Comparison of ENCODE assay signal across 1 cellular context in genomic region chr12:2034633-2035420, GRCh38.
TF ChIP-seq lines count a peak whose summit lies in the region.

No MANE protein-coding gene starts in this region.

TF ChIP-seq in HepG2, 621 proteins besides CTCF, POLR2A, EP300 and RAD21 (continued from another document and continues in another):
- no peak for TF ChIP-seq ZUFSP (CRISPR knock-in tag; IDR thresholded peaks at IDR 0.05; ENCODE audit: borderline replicate concordance)
- no peak for TF ChIP-seq HNF4A (CRISPR knock-in tag; IDR thresholded peaks at IDR 0.05)
- no peak for TF ChIP-seq SP2 (CRISPR knock-in tag; IDR thresholded peaks at IDR 0.05)
- TF ChIP-seq PAXIP1 (CRISPR knock-in tag; conservative IDR thresholded peaks at IDR 0.05): no peak
- no peak for TF ChIP-seq NR2C2 (CRISPR knock-in tag; IDR thresholded peaks at IDR 0.05; ENCODE audit: borderline replicate concordance)
- no peak for TF ChIP-seq ZNF713 (CRISPR knock-in tag; IDR thresholded peaks at IDR 0.05)
- TF ChIP-seq ATF5 (CRISPR knock-in tag; IDR thresholded peaks at IDR 0.05; ENCODE audit: low read depth): no peak
- no peak; the same call in 1 of the 2 replicates for TF ChIP-seq FOXM1 (CRISPR knock-in tag; IDR thresholded peaks at IDR 0.05)
- TF ChIP-seq DBP (CRISPR knock-in tag; IDR thresholded peaks at IDR 0.05; ENCODE audit: not compliant biosample characterization): peak; percentile 29
- no peak for TF ChIP-seq NFRKB (IDR thresholded peaks at IDR 0.05)
- no peak for TF ChIP-seq HOXA7 (CRISPR knock-in tag; IDR thresholded peaks at IDR 0.05)
- 0 out of 2 replicates have a peak, but pooled peaks have one; percentile 58 for TF ChIP-seq ZNF619 (CRISPR knock-in tag; IDR thresholded peaks at IDR 0.05)
- no peak for TF ChIP-seq CENPX (CRISPR knock-in tag; IDR thresholded peaks at IDR 0.05)
- no peak for TF ChIP-seq ZNF10 (CRISPR knock-in tag; IDR thresholded peaks at IDR 0.05; ENCODE audit: borderline replicate concordance, low read depth)
- TF ChIP-seq MAFF (IDR thresholded peaks at IDR 0.05; ENCODE audit: low read depth, low read length): no peak
- TF ChIP-seq ZNF724P (CRISPR knock-in tag; IDR thresholded peaks at IDR 0.05; ENCODE audit: borderline replicate concordance): no peak
- no peak for TF ChIP-seq DR1 (CRISPR knock-in tag; IDR thresholded peaks at IDR 0.05)
- no peak for TF ChIP-seq ZBTB21 (CRISPR knock-in tag; IDR thresholded peaks at IDR 0.05)
- no peak for TF ChIP-seq PRDM15 (CRISPR knock-in tag; IDR thresholded peaks at IDR 0.05)
- TF ChIP-seq MXD4 (CRISPR knock-in tag; IDR thresholded peaks at IDR 0.05): no peak
- TF ChIP-seq HNF4G (IDR thresholded peaks at IDR 0.05; ENCODE audit: borderline replicate concordance, low read depth, low read length): no peak
- no peak; the same call in 1 of the 2 replicates for TF ChIP-seq HNF4G (CRISPR knock-in tag; IDR thresholded peaks at IDR 0.05; ENCODE audit: borderline replicate concordance, low read depth)
- TF ChIP-seq ATF7 (IDR thresholded peaks at IDR 0.05): no peak
- no peak for TF ChIP-seq ATF7 (CRISPR knock-in tag; IDR thresholded peaks at IDR 0.05)
- peak; percentile 68 for TF ChIP-seq ZFY (CRISPR knock-in tag; IDR thresholded peaks at IDR 0.05)
- TF ChIP-seq MAF1 (CRISPR knock-in tag; IDR thresholded peaks at IDR 0.05; ENCODE audit: borderline replicate concordance): no peak
- TF ChIP-seq RFX5 (IDR thresholded peaks at IDR 0.05; ENCODE audit: low read depth, low read length): no peak
- TF ChIP-seq ZNF251 (CRISPR knock-in tag; IDR thresholded peaks at IDR 0.05): no peak
- TF ChIP-seq SRY (CRISPR knock-in tag; IDR thresholded peaks at IDR 0.05): no peak
- no peak for TF ChIP-seq RAD51 (IDR thresholded peaks at IDR 0.05; ENCODE audit: borderline replicate concordance)
- no peak for TF ChIP-seq ZNF274 (CRISPR knock-in tag; IDR thresholded peaks at IDR 0.05)
- no peak for TF ChIP-seq GATA4 (IDR thresholded peaks at IDR 0.05; ENCODE audit: borderline replicate concordance, low read depth)
- no peak for TF ChIP-seq MLX (CRISPR knock-in tag; IDR thresholded peaks at IDR 0.05)
- TF ChIP-seq ZMAT3 (CRISPR knock-in tag; conservative IDR thresholded peaks at IDR 0.05): peak; percentile 83; the same call in 1 of the 2 replicates
- TF ChIP-seq GABPB1 (CRISPR knock-in tag; IDR thresholded peaks at IDR 0.05): peak; percentile 61; the same call in 1 of the 2 replicates
- TF ChIP-seq BHLHE40 (IDR thresholded peaks at IDR 0.05; ENCODE audit: low read length): peak; percentile 61; the same call in 1 of the 2 replicates
- TF ChIP-seq KLF13 (CRISPR knock-in tag; IDR thresholded peaks at IDR 0.05): no peak
- TF ChIP-seq NFE2 (CRISPR knock-in tag; IDR thresholded peaks at IDR 0.05): no peak
- TF ChIP-seq ZBTB39 (CRISPR knock-in tag; IDR thresholded peaks at IDR 0.05): 0 out of 2 replicates have a peak, but pooled peaks have one; percentile 24
- TF ChIP-seq NFKB2 (CRISPR knock-in tag; IDR thresholded peaks at IDR 0.05; ENCODE audit: borderline replicate concordance): peak; percentile 75; the same call in 1 of the 2 replicates
- TF ChIP-seq ZKSCAN5 (CRISPR knock-in tag; IDR thresholded peaks at IDR 0.05): no peak
- TF ChIP-seq ZBTB37 (CRISPR knock-in tag; IDR thresholded peaks at IDR 0.05): no peak
- TF ChIP-seq HNRNPUL1 (IDR thresholded peaks at IDR 0.05; ENCODE audit: low read depth, low read length): no peak
- TF ChIP-seq ZNF556 (CRISPR knock-in tag; IDR thresholded peaks at IDR 0.05; ENCODE audit: borderline replicate concordance): peak; percentile 67; the same call in 1 of the 2 replicates
- no peak for TF ChIP-seq GMEB2 (CRISPR knock-in tag; IDR thresholded peaks at IDR 0.05; ENCODE audit: low read depth)
- no peak for TF ChIP-seq ZNF839 (CRISPR knock-in tag; IDR thresholded peaks at IDR 0.05; ENCODE audit: borderline replicate concordance)
- TF ChIP-seq ZNF30 (CRISPR knock-in tag; IDR thresholded peaks at IDR 0.05): no peak
- no peak for TF ChIP-seq ZNF790 (CRISPR knock-in tag; IDR thresholded peaks at IDR 0.05; ENCODE audit: borderline replicate concordance)
- no peak for TF ChIP-seq ZNF598 (CRISPR knock-in tag; IDR thresholded peaks at IDR 0.05; ENCODE audit: borderline replicate concordance)
